In genomic region chr17:81927653-81928496, GRCh38 we compare ENCODE assay signal across 1 cellular context.
A peak's percentile ranks its signal among the peaks of the same experiment; 100 is the strongest.
TF ChIP-seq lines count a peak whose summit lies in the region.

Gene MAFG (minus strand): TSS chr17:81927735. CDS start chr17:81923185, 4,550 bp downstream.

TF ChIP-seq in GM12878, 131 proteins besides CTCF, POLR2A, EP300 and RAD21 (continued from another document):
- peak; percentile 85 for TF ChIP-seq MAX (IDR thresholded peaks at IDR 0.05; ENCODE audit: low read depth, low read length)
- TF ChIP-seq CEBPB (IDR thresholded peaks at IDR 0.05; ENCODE audit: borderline replicate concordance in 1 of 2, low read depth in 2 of 2, low read length in 2 of 2), result no peak
- TF ChIP-seq PAX5 (IDR thresholded peaks at IDR 0.05; ENCODE audit: borderline replicate concordance, low read depth, low read length), result no peak; the same call in 1 of the 2 replicates
- no peak for TF ChIP-seq SPI1 (IDR thresholded peaks at IDR 0.05; ENCODE audit: borderline replicate concordance, insufficient read depth, low read depth, low read length)
- 0 out of 2 replicates have a peak, but pooled peaks have one; percentile 53 for TF ChIP-seq ZNF687 (IDR thresholded peaks at IDR 0.05)
- no peak for TF ChIP-seq ZNF274 (IDR thresholded peaks at IDR 0.05; ENCODE audit: insufficient read depth, insufficient read length)
- TF ChIP-seq LARP7 (IDR thresholded peaks at IDR 0.05), result peak; percentile 98
- TF ChIP-seq POLR2AphosphoS2 (IDR thresholded peaks at IDR 0.05; ENCODE audit: low read depth, low read length), result no peak
- peak; percentile 80 for TF ChIP-seq KLF5 (IDR thresholded peaks at IDR 0.05; ENCODE audit: partially characterized antibody)
- peak; percentile 23 for TF ChIP-seq MEF2B (IDR thresholded peaks at IDR 0.05; ENCODE audit: partially characterized antibody, poor library complexity, severe bottlenecking)
- TF ChIP-seq GATAD2B (conservative IDR thresholded peaks at IDR 0.05; ENCODE audit: low read depth), result peak; percentile 97
- TF ChIP-seq RAD51 (IDR thresholded peaks at IDR 0.05), result peak; percentile 96
- TF ChIP-seq NRF1 (conservative IDR thresholded peaks at IDR 0.05; ENCODE audit: low read depth, low read length), result peak; percentile 74
- peak; percentile 54; the same call in 1 of the 2 replicates for TF ChIP-seq NFXL1 (IDR thresholded peaks at IDR 0.05; ENCODE audit: borderline replicate concordance)
- no peak for TF ChIP-seq PRDM15 (CRISPR knock-in tag; IDR thresholded peaks at IDR 0.05)
- no peak for TF ChIP-seq MTA2 (IDR thresholded peaks at IDR 0.05; ENCODE audit: low read depth)
- TF ChIP-seq FOXK2 (IDR thresholded peaks at IDR 0.05), result no peak
- no peak; the same call in 1 of the 2 replicates for TF ChIP-seq STAT1 (conservative IDR thresholded peaks at IDR 0.05)
- peak; percentile 53 for TF ChIP-seq CREM (IDR thresholded peaks at IDR 0.05; ENCODE audit: low read depth)
- TF ChIP-seq RELA (IDR thresholded peaks at IDR 0.05; ENCODE audit: borderline replicate concordance, partially characterized antibody), result peak; percentile 74
- TF ChIP-seq SP1 (IDR thresholded peaks at IDR 0.05; ENCODE audit: low read depth, low read length), result peak; percentile 53
- TF ChIP-seq BMI1 (IDR thresholded peaks at IDR 0.05; ENCODE audit: borderline replicate concordance), result peak; percentile 84
- peak; percentile 53; the same call in 1 of the 2 replicates for TF ChIP-seq NR2F1 (conservative IDR thresholded peaks at IDR 0.05)
- TF ChIP-seq ZNF217 (IDR thresholded peaks at IDR 0.05), result 0 out of 2 replicates have a peak, but pooled peaks have one; percentile 67
- no peak for TF ChIP-seq HDGF (IDR thresholded peaks at IDR 0.05)
- TF ChIP-seq MEF2A (IDR thresholded peaks at IDR 0.05; ENCODE audit: insufficient read depth, low read depth, low read length), result no peak
- 0 out of 2 replicates have a peak, but pooled peaks have one; percentile 12 for TF ChIP-seq CHD2 (IDR thresholded peaks at IDR 0.05; ENCODE audit: borderline replicate concordance, low read depth, low read length)
- peak; percentile 88; the same call in 1 of the 2 replicates for TF ChIP-seq RB1 (IDR thresholded peaks at IDR 0.05; ENCODE audit: borderline replicate concordance)
- no peak for TF ChIP-seq ZZZ3 (IDR thresholded peaks at IDR 0.05; ENCODE audit: control insufficient read depth, insufficient read length, low read depth)
- TF ChIP-seq EZH2 (IDR thresholded peaks at IDR 0.05; ENCODE audit: borderline replicate concordance, control insufficient read depth, low read depth, low read length), result no peak
- TF ChIP-seq NR2C2 (IDR thresholded peaks at IDR 0.05; ENCODE audit: borderline replicate concordance, control insufficient read depth, insufficient read length, low read depth), result no peak
- 0 out of 2 replicates have a peak, but pooled peaks have one; percentile 4 for TF ChIP-seq TCF3 (IDR thresholded peaks at IDR 0.05; ENCODE audit: borderline replicate concordance, insufficient read depth, low read depth, low read length)
- TF ChIP-seq BACH1 (IDR thresholded peaks at IDR 0.05; ENCODE audit: borderline replicate concordance), result no peak; the same call in 1 of the 2 replicates
- TF ChIP-seq SMAD1 (IDR thresholded peaks at IDR 0.05; ENCODE audit: low read depth, partially characterized antibody), result no peak
- TF ChIP-seq ATF3 (IDR thresholded peaks at IDR 0.05; ENCODE audit: borderline replicate concordance, extremely low read depth, low read depth, low read length), result peak; percentile 95
- no peak for TF ChIP-seq JUND (IDR thresholded peaks at IDR 0.05; ENCODE audit: low read depth, low read length)
- TF ChIP-seq ETV6 (conservative IDR thresholded peaks at IDR 0.05 in 1 of 2, IDR thresholded peaks at IDR 0.05 in 1 of 2; ENCODE audit: borderline replicate concordance in 1 of 2, low read depth in 1 of 2), result no peak
- TF ChIP-seq ZNF207 (IDR thresholded peaks at IDR 0.05; ENCODE audit: borderline replicate concordance), result peak; percentile 92; the same call in 1 of the 2 replicates
- TF ChIP-seq ZBED1 (IDR thresholded peaks at IDR 0.05; ENCODE audit: borderline replicate concordance), result no peak
- no peak for TF ChIP-seq SMAD5 (IDR thresholded peaks at IDR 0.05; ENCODE audit: low read depth)
- no peak for TF ChIP-seq CHD1 (IDR thresholded peaks at IDR 0.05; ENCODE audit: low read depth, low read length)
- no peak for TF ChIP-seq E2F8 (IDR thresholded peaks at IDR 0.05; ENCODE audit: low read depth, partially characterized antibody)
- no peak for TF ChIP-seq ASH2L (IDR thresholded peaks at IDR 0.05; ENCODE audit: borderline replicate concordance, low read depth)
- no peak for TF ChIP-seq NR2C1 (IDR thresholded peaks at IDR 0.05)
- no peak for TF ChIP-seq PML (IDR thresholded peaks at IDR 0.05; ENCODE audit: low read length)
- TF ChIP-seq CREB1 (IDR thresholded peaks at IDR 0.05; ENCODE audit: low read depth), result peak; percentile 83
- TF ChIP-seq ZSCAN29 (IDR thresholded peaks at IDR 0.05), result no peak
- TF ChIP-seq WRNIP1 (IDR thresholded peaks at IDR 0.05; ENCODE audit: borderline replicate concordance, low read depth, low read length), result no peak
- no peak for TF ChIP-seq ZNF622 (IDR thresholded peaks at IDR 0.05)
- TF ChIP-seq NFYA (IDR thresholded peaks at IDR 0.05; ENCODE audit: borderline replicate concordance, low read depth, low read length), result no peak
- TF ChIP-seq REST (IDR thresholded peaks at IDR 0.05; ENCODE audit: low read depth, low read length), result no peak
- TF ChIP-seq ESRRA (IDR thresholded peaks at IDR 0.05; ENCODE audit: low read length), result no peak
TF ChIP-seq in GM12878: peak in this region for 33.
